In the genomic region with DNA sequence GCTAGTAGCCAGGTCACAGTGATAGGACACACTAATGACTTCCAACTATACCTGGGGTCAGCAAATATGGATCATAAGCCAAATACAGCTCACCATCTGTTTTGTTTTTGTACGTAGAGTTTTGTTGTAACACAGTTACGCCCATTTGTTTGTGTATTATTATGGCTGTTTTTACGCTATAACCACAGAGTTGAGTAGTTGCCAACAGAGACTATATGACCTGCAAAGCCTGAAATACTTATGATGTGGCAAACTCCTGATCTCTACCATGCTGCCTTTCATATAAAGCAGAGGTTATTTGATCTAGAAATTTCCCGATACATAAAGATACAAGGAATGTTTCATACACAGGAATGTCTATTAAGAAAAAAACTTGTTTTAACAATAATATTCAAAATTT, we compare ENCODE assay signal across 18 cellular contexts.
DNase-seq lines count a peak whose midpoint lies in the region; ATAC-seq and TF ChIP-seq lines count a peak whose summit lies in the region.
"Had no signal": no experiment of that assay in that cellular context is flagged by ENCODE, and none has a peak within 500 bp of the region (broad histone marks: within the 10 kb centered on the region; RNA-seq: fewer than 3 reads in every experiment).

No MANE protein-coding gene starts in this region.

- no peak overlapping the region for H3K4me3 Mint-ChIP-seq in MCF 10A (ENCODE audit: unreplicated experiment)
- H3K4me3 Mint-ChIP-seq: B cell; CD4-positive, alpha-beta T cell; CD8-positive, alpha-beta T cell had no signal

- H3K27ac ChIP-seq in mammary epithelial cell (ENCODE audit: insufficient read depth, low read depth, low read length): no peak overlapping the region
- H3K27ac ChIP-seq in foreskin keratinocyte: peak overlapping the region; percentile 16
- H3K27ac ChIP-seq: 22Rv1; A549; BLaER1 treated with 17β-estradiol and CSF1 and Interleukin-3, amounts not matched to agents 10 nM and 100 nM; C4-2B had no signal

- H3K36me3 Mint-ChIP-seq in MCF 10A (ENCODE audit: insufficient read depth, unreplicated experiment): no peaks in the 10 kb centered on the region
- H3K36me3 Mint-ChIP-seq: CD8-positive, alpha-beta T cell had no signal

- H3K27ac Mint-ChIP-seq in MCF 10A (ENCODE audit: low read depth, unreplicated experiment): no peak overlapping the region
- H3K27ac Mint-ChIP-seq: B cell; CD4-positive, alpha-beta T cell; CD8-positive, alpha-beta T cell had no signal

- H3K79me2 ChIP-seq in mammary epithelial cell (ENCODE audit: insufficient read depth, low read length): no peaks in the 10 kb centered on the region

- peak; percentile 49 for DNase-seq in MCF 10A (ENCODE audit: unreplicated experiment)
- no peak for DNase-seq in mammary epithelial cell
- peak; percentile 74 for DNase-seq in epithelial cell of esophagus (ENCODE audit: low read depth)
- DNase-seq in foreskin keratinocyte: no peak
- no peak for DNase-seq in globus pallidus (ENCODE audit: low spot score)
- DNase-seq: AML-193; Caco-2; Calu3; CD4-positive, alpha-beta T cell; CD8-positive, alpha-beta T cell; DMS79 treated with DMSO at 0.1 percent for 48 hours; GF-D8 had no signal

- no peak overlapping the region for H3K4me3 ChIP-seq in mammary epithelial cell (replicated peaks in 1 of 3; ENCODE audit: insufficient read depth in 1 of 3, low read depth in 2 of 3, low read length in 3 of 3)
- no peak overlapping the region for H3K4me3 ChIP-seq in epithelial cell of esophagus (ENCODE audit: low read length)
- H3K4me3 ChIP-seq: A549; BLaER1 treated with 17β-estradiol and CSF1 and Interleukin-3, amounts not matched to agents 10 nM and 100 nM had no signal

- peaks cover 18% of the 10 kb centered on the region for H3K4me1 Mint-ChIP-seq in MCF 10A (ENCODE audit: insufficient read depth, unreplicated experiment)
- H3K4me1 Mint-ChIP-seq: B cell had no signal

- H3K4me2 ChIP-seq in mammary epithelial cell (ENCODE audit: insufficient read depth, low read depth, low read length): no peak overlapping the region
- H3K4me2 ChIP-seq: A549; BLaER1 treated with 17β-estradiol and CSF1 and Interleukin-3, amounts not matched to agents 10 nM and 100 nM had no signal

- dilution Hi-C loops in mammary epithelial cell (cut with HindIII; ENCODE audit: low sequenced_read_pairs): no loop called here

- H3K9ac ChIP-seq in mammary epithelial cell (ENCODE audit: insufficient read depth, low read length): no peak overlapping the region
- H3K9ac ChIP-seq: BLaER1 treated with 17β-estradiol and CSF1 and Interleukin-3, amounts not matched to agents 10 nM and 100 nM had no signal

- ATAC-seq in foreskin keratinocyte (no peak), HG02571 (IDR thresholded peaks at IDR 0.05; ENCODE audit: unreplicated experiment) (no peak)
- ATAC-seq: A549; CD8-positive, alpha-beta T cell had no signal

- POLR2A ChIA-PET in MCF 10A (lab: Yijun Ruan, JAX): interaction anchor here (0.7 kb wide), 1 partner anchor 41 kb away, joined by 3 read pairs; no protein-coding TSS in a partner anchor

- in situ Hi-C loops in mammary epithelial cell (cut with MboI; ENCODE audit: low sequenced_read_pairs in 2 of 2): loop anchor here in 1 of 2 donors (25.0 kb wide), 1 partner anchor 671 kb away; a partner anchor contains a TSS

- H2AFZ ChIP-seq in mammary epithelial cell (ENCODE audit: low read depth, low read length): no peak overlapping the region

- no peaks in the 10 kb centered on the region for H4K20me1 ChIP-seq in mammary epithelial cell (ENCODE audit: insufficient read depth, low read length)
- H4K20me1 ChIP-seq: BLaER1 treated with 17β-estradiol and CSF1 and Interleukin-3, amounts not matched to agents 10 nM and 100 nM had no signal

- H3K27me3 ChIP-seq in mammary epithelial cell (ENCODE audit: insufficient read depth, low read length) (no peaks in the 10 kb centered on the region), foreskin keratinocyte (no peaks in the 10 kb centered on the region)
- H3K27me3 ChIP-seq: BLaER1 treated with 17β-estradiol and CSF1 and Interleukin-3, amounts not matched to agents 10 nM and 100 nM had no signal

- no peaks in the 10 kb centered on the region for H3K36me3 ChIP-seq in mammary epithelial cell (ENCODE audit: insufficient read depth, low read length)
- H3K36me3 ChIP-seq: BLaER1 treated with 17β-estradiol and CSF1 and Interleukin-3, amounts not matched to agents 10 nM and 100 nM had no signal

- H3K27me3 Mint-ChIP-seq in MCF 10A (ENCODE audit: insufficient read depth, unreplicated experiment): no peaks in the 10 kb centered on the region
- H3K27me3 Mint-ChIP-seq: B cell; CD4-positive, alpha-beta T cell had no signal

- no TSS peak for BruUV-seq in MCF 10A (replicated peaks; lab: Mats Ljungman, UMichigan)
- BruUV-seq in mammary epithelial cell (replicated peaks; lab: Mats Ljungman, UMichigan): no TSS peak

- WGBS in mammary epithelial cell (ENCODE audit: low coverage, missing lambda C conversion rate): 93% methylated on average over 4 of the region's 4 CpGs

- H3K4me1 ChIP-seq in mammary epithelial cell (ENCODE audit: insufficient read depth, low read length) (no peaks in the 10 kb centered on the region), foreskin keratinocyte (peaks cover 2% of the 10 kb centered on the region)
- H3K4me1 ChIP-seq: BLaER1 treated with 17β-estradiol and CSF1 and Interleukin-3, amounts not matched to agents 10 nM and 100 nM had no signal

- intact Hi-C loops in MCF 10A (cut with micrococcal nuclease): no loop called here
- intact Hi-C loops in mammary epithelial cell (cut with micrococcal nuclease): no loop called here

- H3K9me3 ChIP-seq in mammary epithelial cell (replicated peaks; ENCODE audit: insufficient read depth, low read length): no peaks in the 10 kb centered on the region
- H3K9me3 ChIP-seq: A549 had no signal

- CTCF ChIA-PET in MCF 10A (lab: Yijun Ruan, JAX): interaction anchor here (0.7 kb wide), 1 partner anchor 9 kb away, joined by 4 read pairs; no protein-coding TSS in a partner anchor
- CTCF ChIA-PET in mammary epithelial cell (lab: Charles Lee; ENCODE audit: low non-redundant PET): no interaction called here

- no peak for TF ChIP-seq CTCF in MCF 10A (IDR thresholded peaks at IDR 0.05; ENCODE audit: unreplicated experiment)
- TF ChIP-seq CTCF in mammary epithelial cell (conservative IDR thresholded peaks at IDR 0.05 in 1 of 2, IDR thresholded peaks at IDR 0.05 in 1 of 2; ENCODE audit: extremely low read depth in 1 of 2, insufficient read depth in 1 of 2, low read depth in 1 of 2, low read length in 2 of 2): no peak
- TF ChIP-seq CTCF in epithelial cell of esophagus (IDR thresholded peaks at IDR 0.05; ENCODE audit: insufficient read depth, low read depth, low read length, missing control alignments): no peak
- no peak for TF ChIP-seq CTCF in foreskin keratinocyte (conservative IDR thresholded peaks at IDR 0.05)

- H3K9me3 Mint-ChIP-seq in MCF 10A (ENCODE audit: unreplicated experiment): no peaks in the 10 kb centered on the region
- H3K9me3 Mint-ChIP-seq: CD8-positive, alpha-beta T cell had no signal

Comparison
In these comparisons a context has a peak if more than half of its experiments do, and no peak if none do; other contexts are left out.
1. DNase-seq: peak in MCF 10A (single experiment) and epithelial cell of esophagus (single experiment); none in mammary epithelial cell (single experiment), foreskin keratinocyte (0 of 2) and globus pallidus (single experiment).